ENCODE assay signal across 9 cellular contexts in the genomic region with DNA sequence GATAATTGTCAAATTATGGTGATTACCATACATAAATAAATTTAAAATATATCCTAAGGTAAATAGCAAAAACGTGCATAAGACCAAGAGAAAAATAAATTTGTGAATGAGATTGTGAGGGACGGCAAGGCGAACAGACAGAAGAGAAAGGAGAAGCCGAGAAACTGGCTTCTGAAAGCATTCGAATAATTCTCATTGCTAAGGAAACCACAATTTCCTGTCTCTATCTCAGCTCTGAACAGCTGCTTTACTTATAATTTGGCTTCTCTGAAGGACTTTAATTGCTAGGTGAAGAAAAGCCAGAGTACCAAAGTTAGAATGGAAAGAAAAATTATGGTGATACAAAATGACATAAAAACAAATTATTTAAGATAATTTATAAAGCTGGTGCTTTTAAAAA.
DNase-seq lines count a peak whose midpoint lies in the region; ATAC-seq and TF ChIP-seq lines count a peak whose summit lies in the region.
"Had no signal": no experiment of that assay in that cellular context is flagged by ENCODE, and none has a peak within 500 bp of the region (broad histone marks: within the 10 kb centered on the region; RNA-seq: fewer than 3 reads in every experiment).

No MANE protein-coding gene starts in this region.

- no peaks in the 10 kb centered on the region for H3K79me2 ChIP-seq in MM.1S (ENCODE audit: low read length)

- H3K9me3 ChIP-seq in MM.1S (replicated peaks; ENCODE audit: insufficient read depth, low read length), result no peaks in the 10 kb centered on the region

- H3K27me3 ChIP-seq in MM.1S (replicated peaks; ENCODE audit: insufficient read depth, low read length), result no peaks in the 10 kb centered on the region

- H3K4me1 ChIP-seq in MM.1S (ENCODE audit: low read length), result 0 out of 2 replicates have a peak, but pooled peaks cover 4% of the 10 kb centered on the region

- no peaks in the 10 kb centered on the region for H3F3A ChIP-seq in MM.1S (ENCODE audit: insufficient read depth, low read length)

- no peaks in the 10 kb centered on the region for H4K20me1 ChIP-seq in MM.1S (ENCODE audit: insufficient read depth, low read length)

- no peak overlapping the region for H2AFZ ChIP-seq in MM.1S (ENCODE audit: low read length)

- no peak for TF ChIP-seq CTCF in MM.1S (IDR thresholded peaks at IDR 0.05; ENCODE audit: low read length)

- DNase-seq in MM.1S (peak; percentile 66), non-pigmented ciliary epithelial cell (ENCODE audit: low read depth) (peak; percentile 34), NCI-H1436 treated with DMSO at 0.1 percent for 48 hours (lab: John Stamatoyannopoulos, UW) (no peak)
- DNase-seq in central memory CD4-positive, alpha-beta T cell, result no peak
- DNase-seq: naive B cell, T-cell had no signal

- H3K9ac ChIP-seq in MM.1S (ENCODE audit: low read length), result no peak overlapping the region

- no peaks in the 10 kb centered on the region for H3K36me3 ChIP-seq in MM.1S (replicated peaks; ENCODE audit: insufficient read depth, low read length)

- H3K27ac ChIP-seq in MM.1S (ENCODE audit: low read length), result no peak overlapping the region

- H3K4me3 ChIP-seq in MM.1S (ENCODE audit: low read length), result no peak overlapping the region

- no peaks in the 10 kb centered on the region for H3K9me2 ChIP-seq in MM.1S (replicated peaks; ENCODE audit: insufficient read depth, low read length)

- ATAC-seq in GM19023 (IDR thresholded peaks at IDR 0.05; ENCODE audit: unreplicated experiment), result peak; percentile 66
- ATAC-seq in HG02642 (IDR thresholded peaks at IDR 0.05; ENCODE audit: poor library complexity, unreplicated experiment), result peak; percentile 78
- ATAC-seq in activated CD4-positive, CD25-positive, alpha-beta regulatory T cell treated with anti-CD3 and anti-CD28 coated beads, Interleukin-2, amount 50 U/mL, for 24 hours, result no peak

- peak overlapping the region; percentile 13; the same call in 1 of the 2 replicates for H3K4me2 ChIP-seq in MM.1S (ENCODE audit: low read depth, low read length)

Comparison
In these comparisons a context has a peak if more than half of its experiments do, and no peak if none do; other contexts are left out.
1. ATAC-seq: peak in GM19023 (single experiment) and HG02642 (single experiment); none in activated CD4-positive, CD25-positive, alpha-beta regulatory T cell treated with anti-CD3 and anti-CD28 coated beads, Interleukin-2, amount 50 U/mL, for 24 hours (0 of 2).
2. DNase-seq: peak in MM.1S (single experiment) and non-pigmented ciliary epithelial cell (single experiment); none in central memory CD4-positive, alpha-beta T cell (single experiment) and NCI-H1436 treated with DMSO at 0.1 percent for 48 hours (single experiment).